Comparison of ENCODE assay signal across 19 cellular contexts in the genomic region with DNA sequence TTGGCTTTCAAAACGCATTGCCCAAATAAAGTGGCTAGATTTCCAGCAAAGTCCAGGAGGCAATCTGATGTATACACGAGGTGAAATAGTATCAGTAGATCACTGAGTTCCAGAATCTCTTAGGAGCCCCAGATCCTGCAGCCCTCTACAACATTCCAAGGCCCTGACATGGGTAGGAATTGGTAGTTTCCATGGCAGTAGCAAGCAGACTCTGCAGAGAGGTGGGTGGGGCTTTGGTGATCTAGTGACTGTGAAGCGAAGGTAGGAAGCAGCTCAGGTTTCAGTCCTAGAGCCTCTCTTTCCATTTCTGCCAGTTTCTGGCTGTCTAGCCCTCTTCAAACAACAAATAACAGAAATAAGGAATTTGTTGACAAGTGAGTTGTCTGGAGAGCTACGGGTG. TPM values are rescaled to one million over a fixed set of nuclear protein-coding genes. Genes with fewer than 3 reads are reported as not detected.
DNase-seq lines count a peak whose midpoint lies in the region; ATAC-seq and TF ChIP-seq lines count a peak whose summit lies in the region.
"Had no signal": no experiment of that assay in that cellular context is flagged by ENCODE, and none has a peak within 500 bp of the region (broad histone marks: within the 10 kb centered on the region; RNA-seq: fewer than 3 reads in every experiment).

No MANE protein-coding gene starts in this region.

- H3K36me3 Mint-ChIP-seq in GM23338 (ENCODE audit: low read depth) (peaks cover 29% of the 10 kb centered on the region; the same call in 2 of the 3 replicates), nephron progenitor cell (ENCODE audit: low read depth) (peaks cover 9% of the 10 kb centered on the region)
- H3K36me3 Mint-ChIP-seq: activated naive CD8-positive, alpha-beta T cell treated with anti-CD3 and anti-CD28 coated beads for 36 hours; CD4-positive, alpha-beta memory T cell; IgD-negative memory B cell; naive thymus-derived CD4-positive, alpha-beta T cell had no signal

- H3K27ac ChIP-seq in GM23338 (ENCODE audit: low read depth): no peak overlapping the region
- H3K27ac ChIP-seq: left ventricle myocardium inferior, RWPE1 had no signal

- H4K20me1 ChIP-seq in GM23338 (replicated peaks; ENCODE audit: insufficient read depth): no peaks in the 10 kb centered on the region

- peak; percentile 99 for ATAC-seq in GM23338
- ATAC-seq in HG03442 (IDR thresholded peaks at IDR 0.05; ENCODE audit: unreplicated experiment): no peak
- ATAC-seq: naive thymus-derived CD4-positive, alpha-beta T cell had no signal

- H3F3A ChIP-seq in GM23338 (replicated peaks; ENCODE audit: low read depth): no peaks in the 10 kb centered on the region

- H3K27me3 Mint-ChIP-seq in GM23338 (ENCODE audit: insufficient read depth, low read depth, poor library complexity) (no peaks in the 10 kb centered on the region), nephron progenitor cell (ENCODE audit: low read depth, poor library complexity) (peaks cover 9% of the 10 kb centered on the region)
- H3K27me3 Mint-ChIP-seq: CD4-positive, alpha-beta memory T cell; IgD-negative memory B cell had no signal

- H3K4me1 ChIP-seq in GM23338 (ENCODE audit: insufficient read depth): no peaks in the 10 kb centered on the region
- H3K4me1 ChIP-seq: left ventricle myocardium inferior had no signal

- H3K27me3 ChIP-seq in GM23338 (ENCODE audit: insufficient read depth): no peaks in the 10 kb centered on the region

- no peak overlapping the region for H3K4me2 ChIP-seq in GM23338

- H3K4me3 ChIP-seq in GM23338: no peak overlapping the region
- H3K4me3 ChIP-seq: left ventricle myocardium inferior had no signal

- H3K4me1 Mint-ChIP-seq in GM23338 (peaks cover 2% of the 10 kb centered on the region; the same call in 1 of the 3 replicates), nephron progenitor cell (peaks cover 21% of the 10 kb centered on the region)
- H3K4me1 Mint-ChIP-seq: activated CD4-positive, alpha-beta T cell treated with anti-CD3 and anti-CD28 coated beads, Interleukin-2, amount 10 ng/mL, durations not matched to agents 24 days and 14 days; activated naive CD8-positive, alpha-beta T cell treated with anti-CD3 and anti-CD28 coated beads for 36 hours; CD4-positive, alpha-beta memory T cell; IgD-negative memory B cell; naive thymus-derived CD4-positive, alpha-beta T cell had no signal

- peaks cover 8% of the 10 kb centered on the region for H3K36me3 ChIP-seq in GM23338 (ENCODE audit: insufficient read depth)
- H3K36me3 ChIP-seq: left ventricle myocardium inferior had no signal

- DNase-seq in GM23338 (ENCODE audit: low spot score) (peak; percentile 84), NCI-H2029 (lab: John Stamatoyannopoulos, UW) (peak; percentile 58), dedifferentiated amniotic fluid mesenchymal stem cell (ENCODE audit: extremely low spot score) (peak; percentile 39), nephron progenitor cell (peak; percentile 42), retina (no peak), T-helper 1 cell (no peak)
- DNase-seq: activated CD4-positive, alpha-beta T cell treated with anti-CD3 and anti-CD28 coated beads, Interleukin-2, amount 10 ng/mL, durations not matched to agents 24 days and 14 days; activated naive CD8-positive, alpha-beta T cell treated with anti-CD3 and anti-CD28 coated beads for 36 hours; CD4-positive, alpha-beta memory T cell; glutamatergic neuron; GOT3; left ventricle myocardium inferior; naive thymus-derived CD4-positive, alpha-beta T cell; NCI-H1092 treated with DMSO at 0.1 percent for 48 hours; T-helper 2 cell had no signal

- no peak for TF ChIP-seq CTCF in GM23338 (conservative IDR thresholded peaks at IDR 0.05; ENCODE audit: low read depth in 2 of 2)
- no peak for TF ChIP-seq CTCF in nephron progenitor cell (IDR thresholded peaks at IDR 0.05)

- H3K27ac Mint-ChIP-seq in GM23338 (no peak overlapping the region), nephron progenitor cell (peak overlapping the region; percentile 72)
- H3K27ac Mint-ChIP-seq: activated CD4-positive, alpha-beta T cell treated with anti-CD3 and anti-CD28 coated beads, Interleukin-2, amount 10 ng/mL, durations not matched to agents 24 days and 14 days; activated naive CD8-positive, alpha-beta T cell treated with anti-CD3 and anti-CD28 coated beads for 36 hours; CD4-positive, alpha-beta memory T cell; IgD-negative memory B cell; naive thymus-derived CD4-positive, alpha-beta T cell had no signal

- H3K9me2 ChIP-seq in GM23338 (ENCODE audit: insufficient read depth): no peaks in the 10 kb centered on the region

- H3K9me3 Mint-ChIP-seq in GM23338: peaks cover 50% of the 10 kb centered on the region
- peaks cover 49% of the 10 kb centered on the region for H3K9me3 Mint-ChIP-seq in nephron progenitor cell

- H2AFZ ChIP-seq in GM23338: no peak overlapping the region

- H3K79me2 ChIP-seq in GM23338 (replicated peaks; ENCODE audit: insufficient read depth): no peaks in the 10 kb centered on the region

- H3K4me3 Mint-ChIP-seq in GM23338 (no peak overlapping the region), nephron progenitor cell (no peak overlapping the region)
- H3K4me3 Mint-ChIP-seq: activated CD4-positive, alpha-beta T cell treated with anti-CD3 and anti-CD28 coated beads, Interleukin-2, amount 10 ng/mL, durations not matched to agents 24 days and 14 days; activated naive CD8-positive, alpha-beta T cell treated with anti-CD3 and anti-CD28 coated beads for 36 hours; CD4-positive, alpha-beta memory T cell; IgD-negative memory B cell; naive thymus-derived CD4-positive, alpha-beta T cell had no signal

TF ChIP-seq in GM23338, 12 proteins besides CTCF, POLR2A, EP300 and RAD21:
- TF ChIP-seq JUNB (IDR thresholded peaks at IDR 0.05; ENCODE audit: unreplicated experiment) (no peak), ZNF331 (CRISPR knock-in tag; IDR thresholded peaks at IDR 0.05; ENCODE audit: low read depth) (no peak)
- TF ChIP-seq, protein P1, sequence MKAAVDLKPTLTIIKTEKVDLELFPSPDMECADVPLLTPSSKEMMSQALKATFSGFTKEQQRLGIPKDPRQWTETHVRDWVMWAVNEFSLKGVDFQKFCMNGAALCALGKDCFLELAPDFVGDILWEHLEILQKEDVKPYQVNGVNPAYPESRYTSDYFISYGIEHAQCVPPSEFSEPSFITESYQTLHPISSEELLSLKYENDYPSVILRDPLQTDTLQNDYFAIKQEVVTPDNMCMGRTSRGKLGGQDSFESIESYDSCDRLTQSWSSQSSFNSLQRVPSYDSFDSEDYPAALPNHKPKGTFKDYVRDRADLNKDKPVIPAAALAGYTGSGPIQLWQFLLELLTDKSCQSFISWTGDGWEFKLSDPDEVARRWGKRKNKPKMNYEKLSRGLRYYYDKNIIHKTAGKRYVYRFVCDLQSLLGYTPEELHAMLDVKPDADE (IDR thresholded peaks at IDR 0.05): no peak

RNA-seq across cellular contexts. Expression of a gene that starts 13.8 kb away (rescaled TPM):
- not detected in 2 replicates for total RNA-seq in GM23338 (2014; rRNA removed; shearing (Covaris generic))
- polyA plus RNA-seq in GM23338 (2016; fragmentation: Nextera tagmentation; extraction: Ambion mirVana): 0.08 and 0.09 TPM in 2 replicates
- total RNA-seq: pulmonary artery endothelial cell had no signal

Comparison
In these comparisons a context has a peak if more than half of its experiments do, and no peak if none do; other contexts are left out.
1. DNase-seq: peak in GM23338 (single experiment), NCI-H2029 (single experiment), dedifferentiated amniotic fluid mesenchymal stem cell (single experiment) and nephron progenitor cell (single experiment); none in retina (single experiment) and T-helper 1 cell (0 of 5).